ENCODE assay signal across 1 cellular context in genomic region chr1:119674110-119674509, GRCh38.
TF ChIP-seq lines count a peak whose summit lies in the region.

No MANE protein-coding gene starts in this region.

TF ChIP-seq in SK-N-SH, 30 proteins besides CTCF, POLR2A, EP300 and RAD21 (continued from another document):
- TF ChIP-seq RXRA (IDR thresholded peaks at IDR 0.05; ENCODE audit: borderline replicate concordance, low read depth) (peak; percentile 75; the same call in 1 of the 2 replicates), MXI1 (IDR thresholded peaks at IDR 0.05; ENCODE audit: low read depth, low read length) (no peak), MAX (IDR thresholded peaks at IDR 0.05; ENCODE audit: low read depth) (peak; percentile 39; the same call in 1 of the 2 replicates), FOXJ3 (CRISPR knock-in tag; IDR thresholded peaks at IDR 0.05) (no peak), EZH2phosphoT487 (IDR thresholded peaks at IDR 0.05; ENCODE audit: borderline replicate concordance, low read depth) (no peak), IRF3 (IDR thresholded peaks at IDR 0.05; ENCODE audit: low read depth, low read length) (no peak), CHD2 (IDR thresholded peaks at IDR 0.05; ENCODE audit: low read length, partially characterized antibody) (no peak), SIN3A (IDR thresholded peaks at IDR 0.05; ENCODE audit: borderline replicate concordance, low read depth, low read length) (no peak), FOXM1 (IDR thresholded peaks at IDR 0.05; ENCODE audit: low read depth) (no peak)
TF ChIP-seq in SK-N-SH: peak in this region for 7.
